15 cellular contexts compared by ENCODE assay signal in the genomic region with DNA sequence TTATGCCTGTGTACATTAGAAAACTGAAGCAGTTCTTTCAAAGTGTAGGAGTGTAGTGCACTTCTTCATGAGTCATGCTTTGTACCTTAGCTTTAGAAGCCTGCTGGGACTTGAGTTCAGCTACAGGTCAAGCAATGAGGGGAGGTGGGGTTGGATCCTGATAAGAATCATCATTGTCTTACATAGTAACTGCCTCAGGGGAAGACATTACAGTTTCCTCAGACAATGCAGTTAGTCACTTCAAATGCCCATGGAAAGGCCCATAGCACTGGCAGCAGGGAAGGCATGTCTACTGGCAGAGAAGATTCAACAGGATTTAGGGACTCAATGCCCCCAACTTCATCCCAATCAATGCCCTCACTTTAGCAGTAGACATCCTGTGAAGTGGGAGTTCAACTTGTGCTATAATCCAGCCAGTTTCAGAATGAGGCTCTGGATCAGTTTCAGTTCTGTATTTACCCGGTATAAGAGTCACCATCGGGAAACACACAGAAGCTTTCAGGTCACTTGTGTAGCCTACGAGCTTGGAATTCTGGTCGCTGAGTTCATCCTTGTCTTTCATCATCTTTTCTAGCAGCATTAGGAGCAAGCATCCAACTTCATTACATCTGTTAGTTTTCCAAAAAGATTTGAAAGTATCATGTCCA.
DNase-seq lines count a peak whose midpoint lies in the region; FAIRE-seq and TF ChIP-seq lines count a peak whose summit lies in the region.
"Had no signal": no experiment of that assay in that cellular context is flagged by ENCODE, and none has a peak within 500 bp of the region (broad histone marks: within the 10 kb centered on the region; RNA-seq: fewer than 3 reads in every experiment).

No MANE protein-coding gene starts in this region.

- peak; percentile 38 for FAIRE-seq in HTR-8/SVneo (lab: Jason Lieb, UNC)

- WGBS in hepatocyte (ENCODE audit: low lambda C conversion rate, missing lambda C conversion rate), result 86% methylated on average over 4 of the region's 4 CpGs

- no peak for TF ChIP-seq CTCF in C4-2B (conservative IDR thresholded peaks at IDR 0.05)
- TF ChIP-seq CTCF in hepatocyte (IDR thresholded peaks at IDR 0.05; ENCODE audit: poor library complexity), result no peak

- no peaks in the 10 kb centered on the region for H3K27me3 ChIP-seq in hepatocyte
- H3K27me3 ChIP-seq: gastrocnemius medialis had no signal

- no peaks in the 10 kb centered on the region for H4K20me1 ChIP-seq in hepatocyte (ENCODE audit: insufficient read depth, poor library complexity, severe bottlenecking)

- H3K79me2 ChIP-seq in hepatocyte, result no peaks in the 10 kb centered on the region

- DNase-seq in HTR-8/SVneo (ENCODE audit: insufficient read length, low spot score), result peak; percentile 41
- DNase-seq in SK-N-DZ (ENCODE audit: low spot score), result peak; percentile 37
- DNase-seq in hepatocyte (ENCODE audit: low spot score), result peak; percentile 30
- DNase-seq in dermis blood vessel endothelial cell, result no peak
- DNase-seq in effector CD4-positive, alpha-beta T cell, result no peak
- no peak for DNase-seq in NK-92 (lab: John Stamatoyannopoulos, UW; ENCODE audit: unreplicated experiment)
- no peak for DNase-seq in stimulated activated naive CD4-positive, alpha-beta T cell (lab: John Stamatoyannopoulos, UW)
- DNase-seq: gastrocnemius medialis; H9; kidney; NCI-H1105; NCI-H526; stimulated activated CD4-positive, alpha-beta T cell treated with anti-CD3 and anti-CD28 coated beads, Interleukin-4, amount 100 ng/mL, for 24 hours; stimulated activated naive B cell treated with anti-CD40 and anti-IgM and Interleukin-4, amounts not matched to agents 10 μg/mL and 1 μg/mL and 100 μg/mL, for 72 hours had no signal

- H2AFZ ChIP-seq in hepatocyte, result no peak overlapping the region

- H3K9me2 ChIP-seq in hepatocyte (replicated peaks; ENCODE audit: insufficient read depth), result no peaks in the 10 kb centered on the region

- no peaks in the 10 kb centered on the region for H3K36me3 ChIP-seq in hepatocyte (replicated peaks; ENCODE audit: insufficient read depth, low read depth)
- H3K36me3 ChIP-seq: gastrocnemius medialis had no signal

- no peak overlapping the region for H3K4me2 ChIP-seq in hepatocyte

- H3K9me3 ChIP-seq in hepatocyte (ENCODE audit: low read depth), result no peaks in the 10 kb centered on the region
- H3K9me3 ChIP-seq: gastrocnemius medialis had no signal

- H3K27ac ChIP-seq in C4-2B (peak overlapping the region; percentile 38; the same call in 1 of the 2 replicates), hepatocyte (no peak overlapping the region)
- H3K27ac ChIP-seq: gastrocnemius medialis had no signal

- H3K4me1 ChIP-seq in hepatocyte (ENCODE audit: insufficient read depth), result no peaks in the 10 kb centered on the region
- H3K4me1 ChIP-seq: gastrocnemius medialis had no signal

- no peak overlapping the region for H3K4me3 ChIP-seq in hepatocyte
- H3K4me3 ChIP-seq: gastrocnemius medialis had no signal

Comparison
In these comparisons a context has a peak if more than half of its experiments do, and no peak if none do; other contexts are left out.
1. DNase-seq: peak in HTR-8/SVneo (single experiment), SK-N-DZ (single experiment) and hepatocyte (single experiment); none in dermis blood vessel endothelial cell (single experiment), effector CD4-positive, alpha-beta T cell (single experiment), NK-92 (single experiment) and stimulated activated naive CD4-positive, alpha-beta T cell (0 of 6).